In genomic region chr5:45057564-45057963, GRCh38 we compare ENCODE assay signal across 29 cellular contexts.
"Had no signal": no experiment of that assay in that cellular context is flagged by ENCODE, and none has a peak within 500 bp of the region (broad histone marks: within the 10 kb centered on the region; RNA-seq: fewer than 3 reads in every experiment).

No MANE protein-coding gene starts in this region.

- H3K27me3 Mint-ChIP-seq: activated CD4-positive, alpha-beta T cell treated with anti-CD3 and anti-CD28 coated beads, Interleukin-2, amount 10 ng/mL, durations not matched to agents 7 days and 5 days; activated CD8-positive, alpha-beta T cell treated with anti-CD3 and anti-CD28 coated beads for 36 hours; activated naive CD8-positive, alpha-beta T cell; activated T-helper 17 cell treated with anti-CD3 and anti-CD28 coated beads, Interleukin-2, amount 50 U/mL, for 72 hours; central memory CD8-positive, alpha-beta T cell; dendritic cell treated with granulocyte-macrophage colony-stimulating factor and Interleukin-4, amounts not matched to agents 40 ng/mL and 50 ng/mL, for 4 days had no signal

- H3K9me3 Mint-ChIP-seq: activated CD4-positive, alpha-beta T cell treated with anti-CD3 and anti-CD28 coated beads, Interleukin-2, amount 10 ng/mL, durations not matched to agents 7 days and 5 days; activated CD8-positive, alpha-beta T cell treated with anti-CD3 and anti-CD28 coated beads for 36 hours; activated T-cell treated with anti-CD3 and anti-CD28 coated beads, Interleukin-2, amount 50 U/mL, for 4 hours; activated T-helper 17 cell treated with anti-CD3 and anti-CD28 coated beads, Interleukin-2, amount 50 U/mL, for 72 hours; dendritic cell treated with granulocyte-macrophage colony-stimulating factor and Interleukin-4, amounts not matched to agents 40 ng/mL and 50 ng/mL, for 4 days; endodermal cell had no signal

- DNase-seq: activated CD4-positive, alpha-beta T cell treated with anti-CD3 and anti-CD28 coated beads for 1 hour; activated CD4-positive, alpha-beta T cell treated with anti-CD3 and anti-CD28 coated beads for 4 hours; activated CD4-positive, alpha-beta T cell treated with anti-CD3 and anti-CD28 coated beads, Interleukin-2, amount 10 ng/mL, durations not matched to agents 7 days and 5 days; activated CD4-positive, alpha-beta T cell treated with anti-CD3 and anti-CD28 coated beads, Interleukin-2, amount 50 U/mL, for 48 hours; activated CD8-positive, alpha-beta memory T cell treated with anti-CD3 and anti-CD28 coated beads for 24 hours; activated CD8-positive, alpha-beta T cell treated with anti-CD3 and anti-CD28 coated beads for 36 hours; activated effector memory CD4-positive, alpha-beta T cell treated with Interleukin-2 at 50 U/mL for 16 hours; activated gamma-delta T cell treated with Interleukin-2 at 50 U/mL for 16 hours; activated naive CD4-positive, alpha-beta T cell treated with anti-CD3 and anti-CD28 coated beads, Interleukin-2, amount 50 U/mL, for 16 hours; activated naive CD4-positive, alpha-beta T cell treated with Interleukin-2 at 50 U/mL for 16 hours; activated T-cell treated with anti-CD3 and anti-CD28 coated beads, Interleukin-2, amount 50 U/mL, for 4 hours; amniotic stem cell; anterior cingulate cortex; brain microvascular endothelial cell; dorsolateral prefrontal cortex; effector memory CD4-positive, alpha-beta T cell; endodermal cell; foreskin fibroblast; head of caudate nucleus; T-helper 2 cell had no signal

- H3K4me1 Mint-ChIP-seq: activated CD4-positive, alpha-beta T cell treated with anti-CD3 and anti-CD28 coated beads, Interleukin-2, amount 10 ng/mL, durations not matched to agents 7 days and 5 days; activated T-helper 17 cell treated with anti-CD3 and anti-CD28 coated beads, Interleukin-2, amount 50 U/mL, for 72 hours; central memory CD8-positive, alpha-beta T cell had no signal

- ATAC-seq: activated CD8-positive, alpha-beta T cell treated with anti-CD3 and anti-CD28 coated beads for 36 hours; activated T-cell treated with anti-CD3 and anti-CD28 coated beads, Interleukin-2, amount 50 U/mL, for 4 hours; activated T-helper 17 cell treated with anti-CD3 and anti-CD28 coated beads, Interleukin-2, amount 50 U/mL, for 72 hours; esophagus mucosa had no signal

- H3K36me3 Mint-ChIP-seq: activated naive CD8-positive, alpha-beta T cell had no signal

- H3K27me3 ChIP-seq: brain microvascular endothelial cell, dorsolateral prefrontal cortex had no signal

- H3K36me3 ChIP-seq: brain microvascular endothelial cell had no signal

- H3K27ac Mint-ChIP-seq: activated CD4-positive, alpha-beta T cell treated with anti-CD3 and anti-CD28 coated beads, Interleukin-2, amount 10 ng/mL, durations not matched to agents 7 days and 5 days; activated CD8-positive, alpha-beta T cell treated with anti-CD3 and anti-CD28 coated beads for 36 hours; activated naive CD8-positive, alpha-beta T cell; activated T-helper 17 cell treated with anti-CD3 and anti-CD28 coated beads, Interleukin-2, amount 50 U/mL, for 72 hours; dendritic cell treated with granulocyte-macrophage colony-stimulating factor and Interleukin-4, amounts not matched to agents 40 ng/mL and 50 ng/mL, for 4 days; endodermal cell had no signal

- H3K4me3 ChIP-seq: coronary artery, dorsolateral prefrontal cortex had no signal

- H3K4me3 Mint-ChIP-seq: activated CD4-positive, alpha-beta T cell treated with anti-CD3 and anti-CD28 coated beads, Interleukin-2, amount 10 ng/mL, durations not matched to agents 7 days and 5 days; activated CD8-positive, alpha-beta T cell treated with anti-CD3 and anti-CD28 coated beads for 36 hours; activated naive CD8-positive, alpha-beta T cell; activated T-cell treated with anti-CD3 and anti-CD28 coated beads, Interleukin-2, amount 50 U/mL, for 4 hours; activated T-helper 17 cell treated with anti-CD3 and anti-CD28 coated beads, Interleukin-2, amount 50 U/mL, for 72 hours; central memory CD8-positive, alpha-beta T cell; dendritic cell treated with granulocyte-macrophage colony-stimulating factor and Interleukin-4, amounts not matched to agents 40 ng/mL and 50 ng/mL, for 4 days; endodermal cell had no signal

- H3K27ac ChIP-seq: brain microvascular endothelial cell, coronary artery, dorsolateral prefrontal cortex had no signal

- FAIRE-seq: astrocyte, bronchial epithelial cell, frontal cortex had no signal
